ENCODE assay signal across 16 cellular contexts in genomic region chr17:75643033-75644017, GRCh38. TPM values are rescaled to one million over a fixed set of nuclear protein-coding genes. Genes with fewer than 3 reads are reported as not detected.
DNase-seq lines count a peak whose midpoint lies in the region; ATAC-seq, FAIRE-seq and TF ChIP-seq lines count a peak whose summit lies in the region.
"Had no signal": no experiment of that assay in that cellular context is flagged by ENCODE, and none has a peak within 500 bp of the region (broad histone marks: within the 10 kb centered on the region; RNA-seq: fewer than 3 reads in every experiment).

No MANE protein-coding gene starts in this region.

- H3K79me2 ChIP-seq in keratinocyte (ENCODE audit: control insufficient read depth, insufficient read depth, low read length): no peaks in the 10 kb centered on the region

- no peaks in the 10 kb centered on the region for H4K20me1 ChIP-seq in keratinocyte (ENCODE audit: control insufficient read depth, extremely low read depth, insufficient read depth, low read length)

- H3K9ac ChIP-seq in keratinocyte (ENCODE audit: control insufficient read depth, extremely low read depth, insufficient read depth, low read length): peak overlapping the region; percentile 26

- H3K9me3 ChIP-seq in keratinocyte (ENCODE audit: control insufficient read depth, low read depth, low read length): no peaks in the 10 kb centered on the region
- H3K9me3 ChIP-seq: ovary had no signal

- peak; percentile 46 for DNase-seq in HT-29 (ENCODE audit: low spot score)
- DNase-seq in cerebellar cortex (ENCODE audit: low spot score): peak; percentile 34
- no peak for DNase-seq in keratinocyte (ENCODE audit: low read depth, low spot score)
- no peak for DNase-seq in T-cell
- no peak for DNase-seq in cortex of kidney (lab: John Stamatoyannopoulos, UW)
- no peak for DNase-seq in activated CD4-positive, alpha-beta T cell treated with anti-CD3 and anti-CD28 coated beads for 1 hour
- DNase-seq: activated CD4-positive, alpha-beta T cell treated with anti-CD3 and anti-CD28 coated beads, Interleukin-2, amount 50 U/mL, for 1 hour; effector memory CD8-positive, alpha-beta T cell; NCI-H345; ovary; T-helper 17 cell had no signal

- no peaks in the 10 kb centered on the region for H3K27me3 Mint-ChIP-seq in T-cell
- H3K27me3 Mint-ChIP-seq: B cell; effector memory CD8-positive, alpha-beta T cell; T-helper 17 cell had no signal

- H3K9me1 ChIP-seq in keratinocyte (ENCODE audit: control insufficient read depth, extremely low read depth, insufficient read depth, low read length): peaks cover 2% of the 10 kb centered on the region

- no peak for TF ChIP-seq CTCF in keratinocyte (optimal IDR thresholded peaks at IDR 0.05 in 1 of 3, IDR thresholded peaks at IDR 0.05 in 1 of 3, conservative IDR thresholded peaks at IDR 0.05 in 1 of 3; ENCODE audit: extremely low read depth in 1 of 3, insufficient read depth in 2 of 3, low read length in 3 of 3)

- no peak overlapping the region for H3K27ac Mint-ChIP-seq in T-cell
- H3K27ac Mint-ChIP-seq: B cell; effector memory CD8-positive, alpha-beta T cell; T-helper 17 cell had no signal

- FAIRE-seq in keratinocyte (lab: Jason Lieb, UNC): peak; percentile 17

- H3K4me1 Mint-ChIP-seq in T-cell: peaks cover 2 to 13% (median 9%) of the 10 kb centered on the region in 3 donors

- ATAC-seq in GM18502 (IDR thresholded peaks at IDR 0.05; ENCODE audit: poor library complexity, unreplicated experiment) (no peak), T-cell (replicated peaks in 1 of 4) (no peak)
- ATAC-seq: effector memory CD8-positive, alpha-beta T cell; T-helper 17 cell had no signal

- peaks cover 16% of the 10 kb centered on the region for H3K36me3 Mint-ChIP-seq in T-cell

- H3K36me3 ChIP-seq in keratinocyte (ENCODE audit: control insufficient read depth in 2 of 2, extremely low read depth in 1 of 2, insufficient read depth in 2 of 2, low read length in 2 of 2): peaks cover 9 to 10% of the 10 kb centered on the region in 2 experiments
- H3K36me3 ChIP-seq: ovary had no signal

- H3K27me3 ChIP-seq in keratinocyte (ENCODE audit: control insufficient read depth, extremely low read depth, insufficient read depth, low read length): no peaks in the 10 kb centered on the region
- H3K27me3 ChIP-seq: ovary had no signal

- no peak overlapping the region for H3K4me3 ChIP-seq in keratinocyte (ENCODE audit: control insufficient read depth in 2 of 3, extremely low read depth in 1 of 3, insufficient read depth in 2 of 3, low read depth in 1 of 3, low read length in 3 of 3)
- H3K4me3 ChIP-seq in skin epidermis: no peak overlapping the region
- H3K4me3 ChIP-seq: ovary had no signal

- no peak overlapping the region for H2AFZ ChIP-seq in keratinocyte (ENCODE audit: control insufficient read depth, low read length)

- H3K4me3 Mint-ChIP-seq in T-cell: no peak overlapping the region
- H3K4me3 Mint-ChIP-seq: B cell; effector memory CD8-positive, alpha-beta T cell; T-helper 17 cell had no signal

- CTCF ChIA-PET in T-cell (lab: Charles Lee): no interaction called here

- H3K9me3 Mint-ChIP-seq in T-cell: no peaks in the 10 kb centered on the region
- H3K9me3 Mint-ChIP-seq: effector memory CD8-positive, alpha-beta T cell had no signal

- POLR2A ChIA-PET in T-cell (lab: Charles Lee): no interaction called here

- peak overlapping the region; percentile 18 for H3K4me2 ChIP-seq in keratinocyte (ENCODE audit: control insufficient read depth, extremely low read depth, insufficient read depth, low read depth, low read length)

- H3K4me1 ChIP-seq in keratinocyte (ENCODE audit: control insufficient read depth, extremely low read depth, insufficient read depth, low read length): peaks cover 51% of the 10 kb centered on the region

- dilution Hi-C loops in keratinocyte (cut with MboI; ENCODE audit: extremely low pct_ligation_motif_present, low sequenced_read_pairs): no loop called here

- H3K27ac ChIP-seq in keratinocyte (ENCODE audit: control insufficient read depth, insufficient read depth, low read length) (peak overlapping the region; percentile 47), skin epidermis (peak overlapping the region in 17 of 21 experiments; percentile 4 to 82 (median 45))
- H3K27ac ChIP-seq: ovary had no signal

RNA-seq across cellular contexts. Expression of gene SMIM5, which starts 10.1 kb away (rescaled TPM):
- 16.4 and 16.7 TPM in 2 replicates for total RNA-seq in HT-29 (2014; rRNA removed; shearing (Covaris generic))
- 0.15 to 0.59 TPM (median 0.24 TPM) in 3 replicates for polyA plus RNA-seq in keratinocyte
- polyA plus RNA-seq in keratinocyte (2011; ENCODE audit: low read depth): 0.80 TPM
- 0.23 and 0.39 TPM in 2 replicates for polyA plus RNA-seq in keratinocyte (2011; cell fraction: cytosol; rRNA removed)
- polyA plus RNA-seq in keratinocyte (2011; cell fraction: nucleus; rRNA removed): 0.18 and 0.28 TPM in 2 replicates
- 0.19 and 5.3 TPM in 2 replicates for polyA plus RNA-seq in keratinocyte (2012; ENCODE audit: low replicate concordance)
- polyA minus RNA-seq in keratinocyte: 0.13 to 0.66 TPM (median 0.30 TPM) in 3 replicates
- not detected for polyA minus RNA-seq in keratinocyte (2011; cell fraction: cytosol; rRNA and poly(A)+ RNA removed)
- 0.39 and 0.53 TPM in 2 replicates for polyA minus RNA-seq in keratinocyte (2011; cell fraction: nucleus; rRNA and poly(A)+ RNA removed)
- total RNA-seq in T-cell: 1 to 10 TPM in 2 of 5 donors, under 1 TPM in 3; 0.35 to 2.2 (median 0.82) TPM
- total RNA-seq: mammary epithelial cell, RPMI7951 had no signal

RNA-seq across cellular contexts. Expression of gene RECQL5, which starts 23.6 kb away (rescaled TPM):
- total RNA-seq in HT-29 (2014; rRNA removed; shearing (Covaris generic)): 56.7 and 64.6 TPM in 2 replicates
- polyA plus RNA-seq in keratinocyte: 11.9 to 15.8 TPM (median 12.9 TPM) in 3 replicates
- 5.9 TPM for polyA plus RNA-seq in keratinocyte (2011; ENCODE audit: low read depth)
- 5.3 and 5.5 TPM in 2 replicates for polyA plus RNA-seq in keratinocyte (2011; cell fraction: cytosol; rRNA removed)
- 80.9 and 96.7 TPM in 2 replicates for polyA plus RNA-seq in keratinocyte (2011; cell fraction: nucleus; rRNA removed)
- 16.7 and 20.5 TPM in 2 replicates for polyA plus RNA-seq in keratinocyte (2012; ENCODE audit: low replicate concordance)
- 31.0 to 53.1 TPM (median 38.4 TPM) in 3 replicates for polyA minus RNA-seq in keratinocyte
- 11.1 TPM for polyA minus RNA-seq in keratinocyte (2011; cell fraction: cytosol; rRNA and poly(A)+ RNA removed)
- polyA minus RNA-seq in keratinocyte (2011; cell fraction: nucleus; rRNA and poly(A)+ RNA removed): 35.5 and 43.4 TPM in 2 replicates
- total RNA-seq in T-cell: 10 to 100 TPM; 38.0 to 75.0 (median 61.9) TPM

RNA-seq across cellular contexts. Expression of gene SAP30BP, which starts 23.8 kb away (rescaled TPM):
- 53.8 and 56.1 TPM in 2 replicates for total RNA-seq in HT-29 (2014; rRNA removed; shearing (Covaris generic))
- polyA plus RNA-seq in keratinocyte: 99.0 to 103 TPM (median 101 TPM) in 3 replicates
- polyA plus RNA-seq in keratinocyte (2011; ENCODE audit: low read depth): 115 TPM
- 97.8 and 111 TPM in 2 replicates for polyA plus RNA-seq in keratinocyte (2011; cell fraction: cytosol; rRNA removed)
- polyA plus RNA-seq in keratinocyte (2011; cell fraction: nucleus; rRNA removed): 174 and 189 TPM in 2 replicates
- 80.5 and 96.0 TPM in 2 replicates for polyA plus RNA-seq in keratinocyte (2012; ENCODE audit: low replicate concordance)
- polyA minus RNA-seq in keratinocyte: 44.9 to 68.4 TPM (median 58.9 TPM) in 3 replicates
- 52.4 TPM for polyA minus RNA-seq in keratinocyte (2011; cell fraction: cytosol; rRNA and poly(A)+ RNA removed)
- 43.7 and 56.2 TPM in 2 replicates for polyA minus RNA-seq in keratinocyte (2011; cell fraction: nucleus; rRNA and poly(A)+ RNA removed)
- total RNA-seq in T-cell: 100 to 1,000 TPM; 124 to 191 (median 128) TPM

RNA-seq across cellular contexts. Expression of gene MYO15B, which starts 55.7 kb away (rescaled TPM):
- 29.0 and 36.8 TPM in 2 replicates for total RNA-seq in HT-29 (2014; rRNA removed; shearing (Covaris generic))
- 0.01 to 0.35 TPM (median 0.14 TPM) in 3 replicates for polyA plus RNA-seq in keratinocyte
- 1.6 TPM for polyA plus RNA-seq in keratinocyte (2011; ENCODE audit: low read depth)
- polyA plus RNA-seq in keratinocyte (2011; cell fraction: cytosol; rRNA removed): not detected in 2 replicates
- polyA plus RNA-seq in keratinocyte (2011; cell fraction: nucleus; rRNA removed): 0.57 and 1.9 TPM in 2 replicates
- polyA plus RNA-seq in keratinocyte (2012; ENCODE audit: low replicate concordance): 0.44 and 1.9 TPM in 2 replicates
- 0.06 TPM in 1 of 3 replicates, not detected in the others for polyA minus RNA-seq in keratinocyte
- polyA minus RNA-seq in keratinocyte (2011; cell fraction: cytosol; rRNA and poly(A)+ RNA removed): not detected
- polyA minus RNA-seq in keratinocyte (2011; cell fraction: nucleus; rRNA and poly(A)+ RNA removed): 1.4 TPM in 1 of 2 replicates, not detected in the other
- 100 to 1,000 TPM; 171 to 382 (median 273) TPM for total RNA-seq in T-cell
- total RNA-seq: RPMI7951 had no signal

Comparison
In these comparisons a context has a peak if more than half of its experiments do, and no peak if none do; other contexts are left out.
1. DNase-seq: peak in HT-29 (single experiment) and cerebellar cortex (single experiment); none in keratinocyte (single experiment), T-cell (0 of 34), cortex of kidney (single experiment) and activated CD4-positive, alpha-beta T cell treated with anti-CD3 and anti-CD28 coated beads for 1 hour (single experiment).